2 cellular contexts compared by ENCODE assay signal in genomic region chr3:64691051-64691450, GRCh38.
A peak's percentile ranks its signal among the peaks of the same experiment; 100 is the strongest.
TF ChIP-seq lines count a peak whose summit lies in the region.

No MANE protein-coding gene starts in this region.

TF ChIP-seq in HEK293, 187 proteins besides CTCF, POLR2A, EP300 and RAD21 (continued from another document):
- TF ChIP-seq, protein P1, sequence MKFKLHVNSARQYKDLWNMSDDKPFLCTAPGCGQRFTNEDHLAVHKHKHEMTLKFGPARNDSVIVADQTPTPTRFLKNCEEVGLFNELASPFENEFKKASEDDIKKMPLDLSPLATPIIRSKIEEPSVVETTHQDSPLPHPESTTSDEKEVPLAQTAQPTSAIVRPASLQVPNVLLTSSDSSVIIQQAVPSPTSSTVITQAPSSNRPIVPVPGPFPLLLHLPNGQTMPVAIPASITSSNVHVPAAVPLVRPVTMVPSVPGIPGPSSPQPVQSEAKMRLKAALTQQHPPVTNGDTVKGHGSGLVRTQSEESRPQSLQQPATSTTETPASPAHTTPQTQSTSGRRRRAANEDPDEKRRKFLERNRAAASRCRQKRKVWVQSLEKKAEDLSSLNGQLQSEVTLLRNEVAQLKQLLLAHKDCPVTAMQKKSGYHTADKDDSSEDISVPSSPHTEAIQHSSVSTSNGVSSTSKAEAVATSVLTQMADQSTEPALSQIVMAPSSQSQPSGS (tag by site-specific recombination; IDR thresholded peaks at IDR 0.05; ENCODE audit: low read depth) = 0 out of 2 replicates have a peak, but pooled peaks have one; percentile 36
- TF ChIP-seq ZBTB21 (tag by site-specific recombination; IDR thresholded peaks at IDR 0.05) (0 out of 2 replicates have a peak, but pooled peaks have one; percentile 29), ZSCAN16 (tag by site-specific recombination; IDR thresholded peaks at IDR 0.05) (no peak), ZNF629 (tag by site-specific recombination; IDR thresholded peaks at IDR 0.05) (peak; percentile 76), OSR2 (tag by site-specific recombination; IDR thresholded peaks at IDR 0.05) (0 out of 2 replicates have a peak, but pooled peaks have one; percentile 16)

TF ChIP-seq in SK-N-SH, 30 proteins besides CTCF, POLR2A, EP300 and RAD21 (continued from another document):
- TF ChIP-seq ZBTB33 (IDR thresholded peaks at IDR 0.05; ENCODE audit: borderline replicate concordance, low read depth) (no peak), NRF1 (IDR thresholded peaks at IDR 0.05; ENCODE audit: low read depth, low read length) (no peak), FOXJ3 (CRISPR knock-in tag; IDR thresholded peaks at IDR 0.05) (no peak), FOSL2 (IDR thresholded peaks at IDR 0.05; ENCODE audit: borderline replicate concordance, low read depth) (peak; percentile 32; the same call in 1 of the 2 replicates), RCOR1 (IDR thresholded peaks at IDR 0.05; ENCODE audit: low read length) (no peak), CHD2 (IDR thresholded peaks at IDR 0.05; ENCODE audit: low read length, partially characterized antibody) (no peak), MXI1 (IDR thresholded peaks at IDR 0.05; ENCODE audit: low read depth, low read length) (no peak), TCF12 (IDR thresholded peaks at IDR 0.05) (peak; percentile 40; the same call in 1 of the 2 replicates)
- TF ChIP-seq, protein P2, sequence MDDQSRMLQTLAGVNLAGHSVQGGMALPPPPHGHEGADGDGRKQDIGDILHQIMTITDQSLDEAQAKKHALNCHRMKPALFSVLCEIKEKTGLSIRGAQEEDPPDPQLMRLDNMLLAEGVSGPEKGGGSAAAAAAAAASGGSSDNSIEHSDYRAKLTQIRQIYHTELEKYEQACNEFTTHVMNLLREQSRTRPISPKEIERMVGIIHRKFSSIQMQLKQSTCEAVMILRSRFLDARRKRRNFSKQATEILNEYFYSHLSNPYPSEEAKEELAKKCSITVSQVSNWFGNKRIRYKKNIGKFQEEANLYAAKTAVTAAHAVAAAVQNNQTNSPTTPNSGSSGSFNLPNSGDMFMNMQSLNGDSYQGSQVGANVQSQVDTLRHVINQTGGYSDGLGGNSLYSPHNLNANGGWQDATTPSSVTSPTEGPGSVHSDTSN (IDR thresholded peaks at IDR 0.05) = no peak; the same call in 1 of the 2 replicates
